ENCODE assay signal across 15 cellular contexts in genomic region chr18:43665239-43665788, GRCh38.
DNase-seq lines count a peak whose midpoint lies in the region; ATAC-seq and TF ChIP-seq lines count a peak whose summit lies in the region.
"Had no signal": no experiment of that assay in that cellular context is flagged by ENCODE, and none has a peak within 500 bp of the region (broad histone marks: within the 10 kb centered on the region; RNA-seq: fewer than 3 reads in every experiment).

No MANE protein-coding gene starts in this region.

- no peaks in the 10 kb centered on the region for H3K9me3 ChIP-seq in effector memory CD4-positive, alpha-beta T cell (ENCODE audit: control insufficient read depth, low read length)
- H3K9me3 ChIP-seq: mucosa of descending colon, right lobe of liver had no signal

- DNase-seq in HFF-Myc (ENCODE audit: extremely low read depth, low read depth) (peak; percentile 59), amniotic epithelial cell (ENCODE audit: low read depth) (peak; percentile 89), glomerular visceral epithelial cell (ENCODE audit: extremely low spot score) (peak; percentile 72), stromal cell of bone marrow (ENCODE audit: low read depth) (peak; percentile 89), OCI-M1 (lab: John Stamatoyannopoulos, UW) (no peak), iPS-NIHi7 (ENCODE audit: extremely low spot score) (no peak)
- no peak for DNase-seq in effector memory CD4-positive, alpha-beta T cell
- DNase-seq: activated CD8-positive, alpha-beta memory T cell treated with anti-CD3 and anti-CD28 coated beads, Interleukin-2, amount 10 ng/mL, durations not matched to agents 7 days and 5 days; DMS 273 treated with DMSO at 0.1 percent for 48 hours; effector memory CD8-positive, alpha-beta T cell; mucosa of descending colon; NCI-H1048; NCI-H524; right lobe of liver had no signal

- no peaks in the 10 kb centered on the region for H3K27me3 ChIP-seq in effector memory CD4-positive, alpha-beta T cell (replicated peaks; ENCODE audit: control insufficient read depth, insufficient read depth, low read length, poor library complexity, severe bottlenecking)
- H3K27me3 ChIP-seq: right lobe of liver had no signal

- no peaks in the 10 kb centered on the region for H3K36me3 ChIP-seq in effector memory CD4-positive, alpha-beta T cell (ENCODE audit: control insufficient read depth, insufficient read depth, low read length)
- H3K36me3 ChIP-seq: right lobe of liver had no signal

- no peak overlapping the region for H3K4me3 ChIP-seq in HFF-Myc (replicated peaks; ENCODE audit: low read depth, low read length)
- H3K4me3 ChIP-seq in effector memory CD4-positive, alpha-beta T cell (ENCODE audit: insufficient read depth, low read depth, low read length, poor library complexity, severe bottlenecking), result no peak overlapping the region
- H3K4me3 ChIP-seq: mucosa of descending colon, right lobe of liver had no signal

- no peaks in the 10 kb centered on the region for H3K4me1 ChIP-seq in effector memory CD4-positive, alpha-beta T cell (ENCODE audit: control insufficient read depth, insufficient read depth, low read length, poor library complexity, severe bottlenecking)
- H3K4me1 ChIP-seq: right lobe of liver had no signal

- no peak for ATAC-seq in HG03342 (IDR thresholded peaks at IDR 0.05; ENCODE audit: unreplicated experiment)
- ATAC-seq: activated CD8-positive, alpha-beta memory T cell treated with anti-CD3 and anti-CD28 coated beads, Interleukin-2, amount 10 ng/mL, durations not matched to agents 7 days and 5 days; effector memory CD8-positive, alpha-beta T cell; mucosa of descending colon; right lobe of liver had no signal

- H3K27ac ChIP-seq in effector memory CD4-positive, alpha-beta T cell (ENCODE audit: insufficient read depth, low read length, poor library complexity, severe bottlenecking), result no peak overlapping the region
- H3K27ac ChIP-seq: right lobe of liver had no signal

- TF ChIP-seq CTCF in HFF-Myc (IDR thresholded peaks at IDR 0.05; ENCODE audit: low read depth, low read length, missing control alignments), result no peak

Comparison
In these comparisons a context has a peak if more than half of its experiments do, and no peak if none do; other contexts are left out.
1. DNase-seq: peak in HFF-Myc (single experiment), amniotic epithelial cell (single experiment), glomerular visceral epithelial cell (single experiment) and stromal cell of bone marrow (single experiment); none in OCI-M1 (single experiment), iPS-NIHi7 (single experiment) and effector memory CD4-positive, alpha-beta T cell (0 of 3).